Comparison of ENCODE assay signal across 8 cellular contexts in the genomic region with DNA sequence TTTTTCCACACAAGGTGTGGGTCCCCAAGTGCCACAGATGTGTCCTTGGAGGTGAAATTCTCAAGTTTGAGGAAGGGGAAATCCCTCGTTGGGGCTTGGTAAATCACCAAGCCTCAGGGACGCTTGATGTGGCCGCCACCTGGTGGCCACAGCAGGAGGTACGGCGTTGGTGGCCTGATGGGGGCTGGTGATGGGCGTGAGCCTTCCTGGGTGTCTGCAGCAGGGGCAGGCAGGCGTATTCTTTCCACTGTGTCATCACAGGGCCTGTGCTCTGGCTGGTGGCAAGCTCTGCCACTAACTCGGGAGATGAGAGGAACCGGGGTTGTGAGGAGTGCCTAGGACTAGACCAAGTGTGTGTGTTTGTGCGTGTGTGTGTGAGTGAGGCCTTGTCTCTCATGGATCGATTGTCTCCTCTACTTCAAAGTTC. TPM values are rescaled to one million over a fixed set of nuclear protein-coding genes. Genes with fewer than 3 reads are reported as not detected.
DNase-seq lines count a peak whose midpoint lies in the region; ATAC-seq and TF ChIP-seq lines count a peak whose summit lies in the region.

No MANE protein-coding gene starts in this region.

- H3K27ac Mint-ChIP-seq in glutamatergic neuron (ENCODE audit: unreplicated experiment), result no peak overlapping the region

- H3K27ac ChIP-seq in uterus, result no peak overlapping the region

- TF ChIP-seq CTCF in glutamatergic neuron (IDR thresholded peaks at IDR 0.05; ENCODE audit: partially characterized antibody, unreplicated experiment) (peak; percentile 92), uterus (IDR thresholded peaks at IDR 0.05) (peak; percentile 79 to 88 (median 83))

- no peaks in the 10 kb centered on the region for H3K9me3 ChIP-seq in uterus

- H3K27me3 Mint-ChIP-seq in glutamatergic neuron (ENCODE audit: unreplicated experiment), result peaks cover 4% of the 10 kb centered on the region

- H3K4me1 ChIP-seq in uterus, result peaks cover 0 to 10% of the 10 kb centered on the region in 2 donors

- peaks cover 2% of the 10 kb centered on the region for H3K4me1 Mint-ChIP-seq in glutamatergic neuron (ENCODE audit: low read depth, unreplicated experiment)

- DNase-seq in ELR (ENCODE audit: low read depth), result peak; percentile 77
- DNase-seq in HS-5 (ENCODE audit: low read depth), result peak; percentile 49
- peak; percentile 75 for DNase-seq in SK-N-DZ (ENCODE audit: low spot score)
- DNase-seq in activated naive CD4-positive, alpha-beta T cell (lab: John Stamatoyannopoulos, UW), result peak; percentile 39 to 69 (median 50)
- DNase-seq in glutamatergic neuron, result peak; percentile 85
- peak; percentile 93 for DNase-seq in posterior vena cava (ENCODE audit: low spot score)
- DNase-seq in uterus, result peak; percentile 51 to 65

- H3K4me3 Mint-ChIP-seq in glutamatergic neuron (ENCODE audit: unreplicated experiment), result no peak overlapping the region

- no peaks in the 10 kb centered on the region for H3K36me3 Mint-ChIP-seq in glutamatergic neuron (ENCODE audit: unreplicated experiment)

- no peak overlapping the region for H3K4me3 ChIP-seq in uterus

- H3K27me3 ChIP-seq in uterus, result no peaks in the 10 kb centered on the region

- no peak for TF ChIP-seq POLR2A in uterus (IDR thresholded peaks at IDR 0.05)

- ATAC-seq in GM21423 (IDR thresholded peaks at IDR 0.05; ENCODE audit: unreplicated experiment), result peak; percentile 91

- no peaks in the 10 kb centered on the region for H3K36me3 ChIP-seq in uterus

- peaks cover 2% of the 10 kb centered on the region for H3K9me3 Mint-ChIP-seq in glutamatergic neuron (ENCODE audit: unreplicated experiment)

- intact Hi-C loops in posterior vena cava (cut with DNase I) (loop anchor here (5.0 to 10.0 kb wide), 2 partner anchors 41 to 198 kb away; partner anchors contain the start of genes PXK (in 2 of the 2) and KCTD6 (in 1 of the 2)), uterus (cut with DNase I; ENCODE audit: low total_unique reads) (no loop called here)

RNA-seq across cellular contexts. Expression of gene ACOX2, which starts 4.2 kb away (rescaled TPM):
- polyA plus RNA-seq in SK-N-DZ (2014; cell fraction: cytosol; rRNA removed), result 0.07 and 0.51 TPM in 2 replicates
- 0.92 and 3.8 TPM in 2 replicates for polyA plus RNA-seq in SK-N-DZ (2014; cell fraction: nucleus; rRNA removed)
- total RNA-seq in glutamatergic neuron (ENCODE audit: unreplicated experiment) (0.59 TPM), posterior vena cava (10 to 100 TPM; 11.9 to 20.6 TPM), uterus (10 to 100 TPM; 10.3 to 33.7 (median 23.6) TPM)

RNA-seq across cellular contexts. Expression of gene KCTD6, which starts 40.9 kb away (rescaled TPM):
- polyA plus RNA-seq in SK-N-DZ (2014; cell fraction: cytosol; rRNA removed), result 18.0 and 21.8 TPM in 2 replicates
- 25.7 and 42.9 TPM in 2 replicates for polyA plus RNA-seq in SK-N-DZ (2014; cell fraction: nucleus; rRNA removed)
- 21.1 TPM for total RNA-seq in glutamatergic neuron (ENCODE audit: unreplicated experiment)
- 10 to 100 TPM in 1 of 2 donors, 1 to 10 TPM in 1; 7.5 to 10.6 TPM for total RNA-seq in posterior vena cava
- 10 to 100 TPM; 21.0 to 27.4 (median 24.3) TPM for total RNA-seq in uterus

RNA-seq across cellular contexts. Expression of gene FAM107A, which starts 44.4 kb away (rescaled TPM):
- 0.13 TPM in 1 of 2 replicates, not detected in the other for polyA plus RNA-seq in SK-N-DZ (2014; cell fraction: cytosol; rRNA removed)
- polyA plus RNA-seq in SK-N-DZ (2014; cell fraction: nucleus; rRNA removed), result 0.15 TPM in 1 of 2 replicates, not detected in the other
- total RNA-seq in glutamatergic neuron (ENCODE audit: unreplicated experiment), result not detected
- total RNA-seq in posterior vena cava, result 10 to 100 TPM; 22.9 to 38.7 TPM
- 100 to 1,000 TPM in 1 of 4 donors, 10 to 100 TPM in 3; 16.2 to 140 (median 61.2) TPM for total RNA-seq in uterus

Comparison
In these comparisons a context has a peak if more than half of its experiments do, and no peak if none do; other contexts are left out.
1. RNA of gene FAM107A, which starts 44.4 kb away (total RNA-seq): 16.2 to 140 TPM in uterus and 22.9 to 38.7 TPM in posterior vena cava; not detected in glutamatergic neuron (single experiment); every median in the first group is over 10 times any median in the second.
2. Peak in every context shown above with its lines, with median percentiles within 50 percentile points of each other: DNase-seq.